In genomic region chr4:30776451-30776850, GRCh38 we compare ENCODE assay signal across 13 cellular contexts. TPM values are rescaled to one million over a fixed set of nuclear protein-coding genes. Genes with fewer than 3 reads are reported as not detected.
A peak's percentile ranks its signal among the peaks of the same experiment; 100 is the strongest.
DNase-seq lines count a peak whose midpoint lies in the region; ATAC-seq and TF ChIP-seq lines count a peak whose summit lies in the region.
"Had no signal": no experiment of that assay in that cellular context is flagged by ENCODE, and none has a peak within 500 bp of the region (broad histone marks: within the 10 kb centered on the region; RNA-seq: fewer than 3 reads in every experiment).

No MANE protein-coding gene starts in this region.

- H3K4me1 Mint-ChIP-seq in nephron = peaks cover 11% of the 10 kb centered on the region
- H3K4me1 Mint-ChIP-seq: CD4-positive, CD25-positive, alpha-beta regulatory T cell had no signal

- intact Hi-C loops in esophagus muscularis mucosa (cut with DNase I) = no loop called here

- H3K27ac ChIP-seq in DOHH2 (ENCODE audit: low read depth, low read length) (peak overlapping the region; percentile 35), esophagus muscularis mucosa (replicated peaks in 1 of 4) (peak overlapping the region in 3 of 4 donors; percentile 6 to 39 (median 21)), suprapubic skin (no peak overlapping the region)
- H3K27ac ChIP-seq: BLaER1 treated with 17β-estradiol and CSF1 and Interleukin-3, amounts not matched to agents 10 nM and 100 nM had no signal

- H3K9me3 ChIP-seq in DOHH2 (ENCODE audit: control insufficient read depth, insufficient read depth, low read length) = no peaks in the 10 kb centered on the region
- H3K9me3 ChIP-seq in esophagus muscularis mucosa = no peaks in the 10 kb centered on the region
- H3K9me3 ChIP-seq in suprapubic skin = no peaks in the 10 kb centered on the region
- H3K9me3 ChIP-seq: BLaER1 treated with 17β-estradiol and CSF1 and Interleukin-3, amounts not matched to agents 10 nM and 100 nM had no signal

- H3K27me3 Mint-ChIP-seq in nephron (ENCODE audit: low read depth) = no peaks in the 10 kb centered on the region
- H3K27me3 Mint-ChIP-seq: CD4-positive, CD25-positive, alpha-beta regulatory T cell had no signal

- no peak for ATAC-seq in GM18873 (IDR thresholded peaks at IDR 0.05; ENCODE audit: low FRiP score, unreplicated experiment)
- no peak for ATAC-seq in HG03196 (IDR thresholded peaks at IDR 0.05; ENCODE audit: unreplicated experiment)
- ATAC-seq: GM23338 had no signal

- H3K4me3 ChIP-seq in DOHH2 (ENCODE audit: low read length) = peak overlapping the region; percentile 11
- no peak overlapping the region for H3K4me3 ChIP-seq in esophagus muscularis mucosa
- no peak overlapping the region for H3K4me3 ChIP-seq in suprapubic skin
- H3K4me3 ChIP-seq: BLaER1 treated with 17β-estradiol and CSF1 and Interleukin-3, amounts not matched to agents 10 nM and 100 nM; GM23338 had no signal

- 49% methylated on average over 3 of the region's 3 CpGs for WGBS in esophagus muscularis mucosa
- WGBS in suprapubic skin = 61% methylated on average over 3 of the region's 3 CpGs

- H3K36me3 ChIP-seq in DOHH2 (ENCODE audit: control insufficient read depth, low read length) (no peaks in the 10 kb centered on the region), esophagus muscularis mucosa (no peaks in the 10 kb centered on the region), suprapubic skin (no peaks in the 10 kb centered on the region)
- H3K36me3 ChIP-seq: BLaER1 treated with 17β-estradiol and CSF1 and Interleukin-3, amounts not matched to agents 10 nM and 100 nM had no signal

- TF ChIP-seq EP300 in esophagus muscularis mucosa (IDR thresholded peaks at IDR 0.05) (no peak), suprapubic skin (IDR thresholded peaks at IDR 0.05) (no peak)

- H3K4me3 Mint-ChIP-seq in nephron = no peak overlapping the region
- H3K4me3 Mint-ChIP-seq: CD4-positive, CD25-positive, alpha-beta regulatory T cell; GM23338 had no signal

- H3K27me3 ChIP-seq in DOHH2 (ENCODE audit: control insufficient read depth, low read length) (no peaks in the 10 kb centered on the region), esophagus muscularis mucosa (no peaks in the 10 kb centered on the region), suprapubic skin (no peaks in the 10 kb centered on the region)
- H3K27me3 ChIP-seq: BLaER1 treated with 17β-estradiol and CSF1 and Interleukin-3, amounts not matched to agents 10 nM and 100 nM had no signal

- no peaks in the 10 kb centered on the region for H3F3A ChIP-seq in DOHH2 (ENCODE audit: control insufficient read depth, insufficient read depth)

- no peaks in the 10 kb centered on the region for H3K9me2 ChIP-seq in DOHH2 (replicated peaks; ENCODE audit: control insufficient read depth, low read length)

- H3K4me1 ChIP-seq in DOHH2 (ENCODE audit: control insufficient read depth, low read length) (peaks cover 43% of the 10 kb centered on the region), esophagus muscularis mucosa (peaks cover 0 to 46% (median 15%) of the 10 kb centered on the region in 4 donors), suprapubic skin (no peaks in the 10 kb centered on the region)

- peak overlapping the region; percentile 25 to 70 (median 66) for H3K27ac Mint-ChIP-seq in nephron
- H3K27ac Mint-ChIP-seq: CD4-positive, CD25-positive, alpha-beta regulatory T cell; GM23338 had no signal

- H3K4me2 ChIP-seq in DOHH2 (ENCODE audit: low read length) = peak overlapping the region; percentile 49
- H3K4me2 ChIP-seq: BLaER1 treated with 17β-estradiol and CSF1 and Interleukin-3, amounts not matched to agents 10 nM and 100 nM; GM23338 had no signal

- H3K79me2 ChIP-seq in DOHH2 (ENCODE audit: control insufficient read depth, low read length) = no peaks in the 10 kb centered on the region

- H3K9me3 Mint-ChIP-seq in nephron = no peaks in the 10 kb centered on the region
- H3K9me3 Mint-ChIP-seq: GM23338 had no signal

- H4K20me1 ChIP-seq in DOHH2 (ENCODE audit: control insufficient read depth, insufficient read depth, low read depth, low read length) = no peaks in the 10 kb centered on the region
- H4K20me1 ChIP-seq: BLaER1 treated with 17β-estradiol and CSF1 and Interleukin-3, amounts not matched to agents 10 nM and 100 nM had no signal

- TF ChIP-seq POLR2A in esophagus muscularis mucosa (IDR thresholded peaks at IDR 0.05; ENCODE audit: low read depth) (no peak), suprapubic skin (IDR thresholded peaks at IDR 0.05) (no peak)

- no peak for TF ChIP-seq CTCF in DOHH2 (IDR thresholded peaks at IDR 0.05; ENCODE audit: low read depth, low read length, poor library complexity, severe bottlenecking)
- TF ChIP-seq CTCF in esophagus muscularis mucosa (IDR thresholded peaks at IDR 0.05) = no peak
- TF ChIP-seq CTCF in nephron (IDR thresholded peaks at IDR 0.05; ENCODE audit: unreplicated experiment in 3 of 3) = no peak
- TF ChIP-seq CTCF in suprapubic skin (IDR thresholded peaks at IDR 0.05) = no peak

- DNase-seq in amniotic epithelial cell (ENCODE audit: low read depth) (peak; percentile 70), esophagus muscularis mucosa (ENCODE audit: extremely low spot score) (no peak), NCI-H2107 (lab: John Stamatoyannopoulos, UW) (no peak), suprapubic skin (ENCODE audit: low spot score in 2 of 2) (no peak)
- DNase-seq: 8988T; CD4-positive, CD25-positive, alpha-beta regulatory T cell; H7 had no signal

- peaks cover 6% of the 10 kb centered on the region for H3K36me3 Mint-ChIP-seq in nephron (ENCODE audit: low read depth)
- H3K36me3 Mint-ChIP-seq: CD4-positive, CD25-positive, alpha-beta regulatory T cell had no signal

RNA-seq across cellular contexts. Expression of gene PCDH7, which starts 56.3 kb away (rescaled TPM):
- 100 to 1,000 TPM; 221 to 356 (median 299) TPM for total RNA-seq in esophagus muscularis mucosa
- 10 to 100 TPM; 38.1 to 70.0 (median 44.0) TPM for total RNA-seq in suprapubic skin
- total RNA-seq: CD4-positive, CD25-positive, alpha-beta regulatory T cell had no signal
